In genomic region chr3:20245781-20246180, GRCh38 we compare ENCODE assay signal across 29 cellular contexts. TPM values are rescaled to one million over a fixed set of nuclear protein-coding genes. Genes with fewer than 3 reads are reported as not detected.
DNase-seq lines count a peak whose midpoint lies in the region; ATAC-seq and TF ChIP-seq lines count a peak whose summit lies in the region.
"Had no signal": no experiment of that assay in that cellular context is flagged by ENCODE, and none has a peak within 500 bp of the region (broad histone marks: within the 10 kb centered on the region; RNA-seq: fewer than 3 reads in every experiment).

No MANE protein-coding gene starts in this region.

- H3F3A ChIP-seq in OCI-LY1 (ENCODE audit: insufficient read depth, low read length), result no peaks in the 10 kb centered on the region

- no peaks in the 10 kb centered on the region for H4K20me1 ChIP-seq in OCI-LY1 (ENCODE audit: insufficient read depth, low read length)

- H3K4me1 ChIP-seq in OCI-LY1 (ENCODE audit: insufficient read depth, low read length, severe bottlenecking), result no peaks in the 10 kb centered on the region
- H3K4me1 ChIP-seq: lower lobe of right lung, thyroid gland had no signal

- no peaks in the 10 kb centered on the region for H3K9me2 ChIP-seq in OCI-LY1 (ENCODE audit: low read depth, low read length)

- H3K79me2 ChIP-seq in OCI-LY1 (ENCODE audit: insufficient read depth, low read length), result no peaks in the 10 kb centered on the region

- H3K4me3 ChIP-seq in OCI-LY1 (ENCODE audit: low read depth, low read length, poor library complexity, severe bottlenecking) (no peak overlapping the region), epithelial cell of esophagus (ENCODE audit: low read length) (no peak overlapping the region)
- H3K4me3 ChIP-seq: HAP-1, lower lobe of right lung, mucosa of descending colon, skin epidermis, thyroid gland had no signal

- peak; percentile 35 for TF ChIP-seq CTCF in OCI-LY1 (IDR thresholded peaks at IDR 0.05; ENCODE audit: low read length)
- peak; percentile 25 for TF ChIP-seq CTCF in epithelial cell of esophagus (IDR thresholded peaks at IDR 0.05; ENCODE audit: insufficient read depth, low read depth, low read length, missing control alignments)

- peak; percentile 1 for DNase-seq in DMS53 (lab: John Stamatoyannopoulos, UW)
- no peak for DNase-seq in DMS53 treated with DMSO at 0.1 percent for 48 hours (lab: John Stamatoyannopoulos, UW; ENCODE audit: unreplicated experiment)
- DNase-seq in epithelial cell of esophagus (ENCODE audit: low read depth), result no peak
- no peak for DNase-seq in NCI-H1694 (lab: John Stamatoyannopoulos, UW)
- no peak for DNase-seq in HT-29 (ENCODE audit: low spot score)
- no peak for DNase-seq in NCI-H524 treated with DMSO at 0.1 percent for 48 hours (lab: John Stamatoyannopoulos, UW)
- DNase-seq: 8988T; activated B cell treated with CpG ODN at 0.5 μM for 24 hours; activated CD4-positive, alpha-beta T cell treated with anti-CD3 and anti-CD28 coated beads, Interleukin-2, amount 50 U/mL, for 1 hour; activated naive CD4-positive, alpha-beta T cell treated with anti-CD3 and anti-CD28 coated beads, Interleukin-2, amount 50 U/mL, for 16 hours; amygdala; CD4-positive, CD25-positive, alpha-beta regulatory T cell; effector CD8-positive, alpha-beta T cell; EL; foreskin fibroblast; head of caudate nucleus; kidney; lower lobe of right lung; mucosa of descending colon; NCI-H1105; NCI-H2029; NCI-H526 treated with DMSO at 0.1 percent for 48 hours; SHP77 treated with DMSO at 0.1 percent for 48 hours; thyroid gland had no signal

- no peak overlapping the region for H3K4me2 ChIP-seq in OCI-LY1 (ENCODE audit: low read length)

- H3K27me3 ChIP-seq in OCI-LY1 (ENCODE audit: insufficient read depth, low read length), result no peaks in the 10 kb centered on the region
- H3K27me3 ChIP-seq: thyroid gland had no signal

- H2AFZ ChIP-seq in OCI-LY1 (ENCODE audit: low read length), result no peak overlapping the region

- no peaks in the 10 kb centered on the region for H3K36me3 ChIP-seq in OCI-LY1 (ENCODE audit: insufficient read depth, low read length)
- H3K36me3 ChIP-seq: HAP-1, lower lobe of right lung, thyroid gland had no signal

- H3K27ac ChIP-seq in OCI-LY1 (ENCODE audit: low read depth, low read length, poor library complexity, severe bottlenecking), result no peak overlapping the region
- H3K27ac ChIP-seq: lower lobe of right lung, skin epidermis, thyroid gland had no signal

- ATAC-seq in HG02885 (IDR thresholded peaks at IDR 0.05; ENCODE audit: poor library complexity, unreplicated experiment), result peak; percentile 33
- ATAC-seq: esophagus mucosa, lower lobe of right lung, mucosa of descending colon had no signal

- no peaks in the 10 kb centered on the region for H3K9me3 ChIP-seq in OCI-LY1 (ENCODE audit: low read length)
- H3K9me3 ChIP-seq: HAP-1, lower lobe of right lung, mucosa of descending colon, thyroid gland had no signal

- H3K9ac ChIP-seq in OCI-LY1 (ENCODE audit: low read length), result no peak overlapping the region

RNA-seq across cellular contexts. Expression of gene SGO1, which starts 59.8 kb away (rescaled TPM):
- 4.9 and 5.1 TPM in 2 replicates for total RNA-seq in HT-29 (2014; rRNA removed; shearing (Covaris generic))
